12 cellular contexts compared by ENCODE assay signal in genomic region chr6:37473364-37474095, GRCh38. TPM values are rescaled to one million over a fixed set of nuclear protein-coding genes. Genes with fewer than 3 reads are reported as not detected.
DNase-seq lines count a peak whose midpoint lies in the region; ATAC-seq, FAIRE-seq and TF ChIP-seq lines count a peak whose summit lies in the region.
"Had no signal": no experiment of that assay in that cellular context is flagged by ENCODE, and none has a peak within 500 bp of the region (broad histone marks: within the 10 kb centered on the region; RNA-seq: fewer than 3 reads in every experiment).

No MANE protein-coding gene starts in this region.

- H2AFZ ChIP-seq in HepG2 (ENCODE audit: low read length) = no peak overlapping the region

- peaks cover 2 to 11% (median 7%) of the 10 kb centered on the region in 4 donors for H3K4me1 ChIP-seq in liver (ENCODE audit: control insufficient read depth in 4 of 4, insufficient read depth in 4 of 4, low read length in 3 of 4)
- no peaks in the 10 kb centered on the region for H3K4me1 ChIP-seq in HepG2 (ENCODE audit: insufficient read depth, low read length)
- H3K4me1 ChIP-seq in body of pancreas = no peaks in the 10 kb centered on the region
- peaks cover 27% of the 10 kb centered on the region for H3K4me1 ChIP-seq in left ventricle myocardium inferior
- H3K4me1 ChIP-seq in HAP-1 = no peaks in the 10 kb centered on the region

- H3K36me3 ChIP-seq in liver (ENCODE audit: control insufficient read depth in 4 of 4, insufficient read depth in 3 of 4, low read depth in 1 of 4, low read length in 3 of 4) (peaks cover 6 to 68% (median 27%) of the 10 kb centered on the region in 4 donors), HepG2 (replicated peaks in 1 of 2; ENCODE audit: control insufficient read depth in 1 of 2, insufficient read depth in 2 of 2, low read length in 2 of 2) (peaks cover 41 to 73% of the 10 kb centered on the region in 2 experiments), body of pancreas (replicated peaks in 1 of 2; ENCODE audit: insufficient read depth in 1 of 2, low read depth in 2 of 2) (peaks cover 0 to 30% of the 10 kb centered on the region in 2 donors), left ventricle myocardium inferior (peaks cover 83% of the 10 kb centered on the region), WERI-Rb-1 (peaks cover 81% of the 10 kb centered on the region), HAP-1 (replicated peaks) (peaks cover 62% of the 10 kb centered on the region)

- TF ChIP-seq POLR2A in HepG2 (IDR thresholded peaks at IDR 0.05; ENCODE audit: insufficient read depth in 1 of 2, low read depth in 2 of 2, low read length in 2 of 2) (no peak), body of pancreas (IDR thresholded peaks at IDR 0.05) (no peak)

- DNase-seq in HepG2 (ENCODE audit: low spot score) (no peak), body of pancreas (peak in 3 of 4 donors; percentile 29 to 46 (median 37)), left ventricle myocardium inferior (peak; percentile 81), SKM-1 (lab: John Stamatoyannopoulos, UW; ENCODE audit: unreplicated experiment) (no peak), WERI-Rb-1 (no peak), HAP-1 (ENCODE audit: low spot score in 2 of 2) (no peak)
- no peak for DNase-seq in activated T-cell treated with anti-CD3 and anti-CD28 coated beads, Interleukin-2, amount 50 U/mL, for 1 hour
- DNase-seq: esophagus squamous epithelium, KBM-7 had no signal

- intact Hi-C loops in HepG2 (cut with micrococcal nuclease; ENCODE audit: unreplicated experiment) (no loop called here), body of pancreas (cut with DNase I) (no loop called here), left ventricle myocardium inferior (cut with micrococcal nuclease) (no loop called here)

- H3K9me3 ChIP-seq in liver (ENCODE audit: control insufficient read depth in 4 of 4, low read length in 3 of 4) (no peaks in the 10 kb centered on the region), HepG2 (ENCODE audit: low read length) (no peaks in the 10 kb centered on the region), body of pancreas (no peaks in the 10 kb centered on the region), left ventricle myocardium inferior (replicated peaks) (no peaks in the 10 kb centered on the region), WERI-Rb-1 (ENCODE audit: severe bottlenecking) (peaks cover 2% of the 10 kb centered on the region), HAP-1 (no peaks in the 10 kb centered on the region)
- H3K9me3 ChIP-seq: esophagus squamous epithelium had no signal

- H3K4me3 ChIP-seq in liver (ENCODE audit: low read depth in 1 of 3, low read length in 3 of 3) (no peak overlapping the region), HepG2 (replicated peaks in 1 of 3; ENCODE audit: insufficient read depth in 1 of 3, low read depth in 2 of 3, low read length in 3 of 3) (no peak overlapping the region), body of pancreas (no peak overlapping the region), left ventricle myocardium inferior (no peak overlapping the region), WERI-Rb-1 (ENCODE audit: low read depth, low read length) (no peak overlapping the region), HAP-1 (no peak overlapping the region)
- H3K4me3 ChIP-seq: esophagus squamous epithelium, lung had no signal

- in situ Hi-C loops in HepG2 (cut with HindIII; ENCODE audit: extremely low pct_ligation_motif_present, low pct_unique_long_range_greater_than_20kb) (no loop called here), HAP-1 (cut with MboI; ENCODE audit: low sequenced_read_pairs) (no loop called here)

- WGBS in liver = 35% methylated on average over 8 of the region's 8 CpGs
- WGBS in HepG2 (ENCODE audit: low lambda C conversion rate) = 90% methylated on average over 8 of the region's 8 CpGs
- WGBS in body of pancreas, 2 donors = 28 to 45% methylated on average over 8 of the region's 8 CpGs

- ATAC-seq in HepG2 (no peak), body of pancreas (no peak)
- ATAC-seq: activated CD4-positive, CD25-positive, alpha-beta regulatory T cell treated with anti-CD3 and anti-CD28 coated beads, Interleukin-2, amount 50 U/mL, for 24 hours had no signal

- H3K27ac ChIP-seq in liver (ENCODE audit: low read depth in 1 of 2, low read length in 2 of 2) = no peak overlapping the region
- H3K27ac ChIP-seq in HepG2 (ENCODE audit: extremely low read length, insufficient read depth, low read length) = no peak overlapping the region
- no peak overlapping the region for H3K27ac ChIP-seq in body of pancreas
- peak overlapping the region; percentile 79 for H3K27ac ChIP-seq in left ventricle myocardium inferior (replicated peaks)
- no peak overlapping the region for H3K27ac ChIP-seq in WERI-Rb-1
- H3K27ac ChIP-seq: esophagus squamous epithelium had no signal

- no peaks in the 10 kb centered on the region for H4K20me1 ChIP-seq in HepG2 (ENCODE audit: insufficient read depth, low read length)

- TF ChIP-seq RAD21 in liver (IDR thresholded peaks at IDR 0.05) = peak; percentile 30 to 40
- TF ChIP-seq RAD21 in HepG2 (CRISPR knock-in tag; IDR thresholded peaks at IDR 0.05) = no peak

- TF ChIP-seq EP300 in HepG2 (IDR thresholded peaks at IDR 0.05; ENCODE audit: low read depth in 2 of 2, low read length in 2 of 2) (no peak), HepG2 (CRISPR knock-in tag; IDR thresholded peaks at IDR 0.05; ENCODE audit: borderline replicate concordance) (no peak)

- no peak overlapping the region for H3K4me2 ChIP-seq in HepG2 (ENCODE audit: low read depth, low read length)

- FAIRE-seq in HepG2 (lab: Jason Lieb, UNC) = no peak

- no peaks in the 10 kb centered on the region for H3K79me2 ChIP-seq in HepG2 (ENCODE audit: insufficient read depth, low read length)

- no TSS peak for BruUV-seq in HepG2 (replicated peaks; lab: Mats Ljungman, UMichigan)

- TF ChIP-seq CTCF in liver (IDR thresholded peaks at IDR 0.05; ENCODE audit: low read depth, low read length, missing input control) = no peak
- TF ChIP-seq CTCF in HepG2 (CRISPR knock-in tag; IDR thresholded peaks at IDR 0.05) = no peak
- no peak for TF ChIP-seq CTCF in body of pancreas (IDR thresholded peaks at IDR 0.05)
- TF ChIP-seq CTCF in left ventricle myocardium inferior (IDR thresholded peaks at IDR 0.05; ENCODE audit: borderline replicate concordance) = no peak
- TF ChIP-seq CTCF in WERI-Rb-1 (IDR thresholded peaks at IDR 0.05; ENCODE audit: low read depth, low read length) = no peak

- POLR2A ChIA-PET in HepG2 (lab: Yijun Ruan, JAX) = no interaction called here

- H3K27me3 ChIP-seq in liver (ENCODE audit: control insufficient read depth in 4 of 4, insufficient read depth in 4 of 4, low read length in 3 of 4) (no peaks in the 10 kb centered on the region), HepG2 (ENCODE audit: control insufficient read depth in 1 of 2, insufficient read depth in 2 of 2, low read length in 2 of 2) (no peaks in the 10 kb centered on the region), body of pancreas (no peaks in the 10 kb centered on the region), left ventricle myocardium inferior (ENCODE audit: low read depth) (no peaks in the 10 kb centered on the region), WERI-Rb-1 (ENCODE audit: insufficient read depth, low read depth, severe bottlenecking) (no peaks in the 10 kb centered on the region), HAP-1 (ENCODE audit: low read depth) (no peaks in the 10 kb centered on the region)
- H3K27me3 ChIP-seq: esophagus squamous epithelium had no signal

- H3K9ac ChIP-seq in liver (ENCODE audit: low read depth in 1 of 2, low read length in 2 of 2) (no peak overlapping the region), HepG2 (ENCODE audit: insufficient read depth, low read depth, low read length) (no peak overlapping the region)

- CTCF ChIA-PET in HepG2 (lab: Yijun Ruan, JAX; ENCODE audit: low intra/inter-chr PET ratio, low total read pairs) = no interaction called here

RNA-seq across cellular contexts. Expression of gene CCDC167, which starts 26.2 kb away (rescaled TPM):
- 10 to 100 TPM; 14.1 to 41.0 TPM for total RNA-seq in liver
- 10 to 100 TPM; 44.3 to 54.8 TPM for polyA plus RNA-seq in liver
- 66.8 and 72.4 TPM in 2 replicates for total RNA-seq in HepG2 (2016; rRNA removed; fragmentation: Illumina TruSeq; extraction: Trizol)
- total RNA-seq in HepG2 (2016; cell fraction: cytosol; rRNA removed; fragmentation: Illumina TruSeq; extraction: Trizol; ENCODE audit: low read depth) = 41.5 and 58.5 TPM in 2 replicates
- 69.4 and 83.1 TPM in 2 replicates for total RNA-seq in HepG2 (2016; cell fraction: insoluble cytoplasmic fraction; rRNA removed; fragmentation: Illumina TruSeq; extraction: Trizol)
- total RNA-seq in HepG2 (2016; cell fraction: membrane; rRNA removed; fragmentation: Illumina TruSeq; extraction: Trizol) = 47.6 and 63.2 TPM in 2 replicates
- total RNA-seq in HepG2 (2016; cell fraction: nucleus; rRNA removed; fragmentation: Illumina TruSeq; extraction: Trizol) = 23.1 and 27.7 TPM in 2 replicates
- 44.0 and 48.4 TPM in 2 replicates for polyA plus RNA-seq in HepG2 (2011; rRNA removed)
- polyA plus RNA-seq in HepG2 (2011; cell fraction: cytosol; rRNA removed) = 65.1 and 68.9 TPM in 2 replicates
- 24.4 and 25.2 TPM in 2 replicates for polyA plus RNA-seq in HepG2 (2011; cell fraction: nucleus; rRNA removed)
- polyA plus RNA-seq in HepG2 (2012) = 27.5 and 30.7 TPM in 2 replicates
- 56.9 and 82.2 TPM in 2 replicates for polyA plus RNA-seq in HepG2 (2016; cell fraction: cytosol; fragmentation: Illumina TruSeq; extraction: Trizol; ENCODE audit: low read depth)
- 94.3 and 99.6 TPM in 2 replicates for polyA plus RNA-seq in HepG2 (2016; cell fraction: insoluble cytoplasmic fraction; fragmentation: Illumina TruSeq; extraction: Trizol; ENCODE audit: low read depth)
- 61.8 and 62.4 TPM in 2 replicates for polyA plus RNA-seq in HepG2 (2016; cell fraction: membrane; fragmentation: Illumina TruSeq; extraction: Trizol; ENCODE audit: low read depth)
- 51.1 and 54.5 TPM in 2 replicates for polyA plus RNA-seq in HepG2 (2016; cell fraction: nucleus; fragmentation: Illumina TruSeq; extraction: Trizol; ENCODE audit: insufficient read depth, low read depth)
- polyA minus RNA-seq in HepG2 (2011; rRNA and poly(A)+ RNA removed; ENCODE audit: low replicate concordance) = 14.3 and 18.2 TPM in 2 replicates
- polyA minus RNA-seq in HepG2 (2011; cell fraction: cytosol; rRNA and poly(A)+ RNA removed) = 6.4 and 11.3 TPM in 2 replicates
- polyA minus RNA-seq in HepG2 (2011; cell fraction: nucleus; rRNA and poly(A)+ RNA removed) = 6.3 and 11.4 TPM in 2 replicates
- 10 to 100 TPM in 1 of 2 donors, 1 to 10 TPM in 1; 7.6 to 10.9 TPM for total RNA-seq in body of pancreas
- total RNA-seq in left ventricle myocardium inferior = 28.1 TPM

RNA-seq across cellular contexts. Expression of gene CMTR1, which starts 40.5 kb away (rescaled TPM):
- total RNA-seq in liver (10 to 100 TPM; 25.4 to 25.5 TPM), HepG2 (2016; rRNA removed; fragmentation: Illumina TruSeq; extraction: Trizol) (33.0 and 55.2 TPM in 2 replicates), body of pancreas (10 to 100 TPM; 15.8 to 23.4 TPM), left ventricle myocardium inferior (34.4 TPM)
- polyA plus RNA-seq in liver (10 to 100 TPM in 1 of 2 donors, 1 to 10 TPM in 1; 4.7 to 12.2 TPM), HepG2 (2011; rRNA removed) (19.7 and 23.4 TPM in 2 replicates)
- total RNA-seq in HepG2 (2016; cell fraction: cytosol; rRNA removed; fragmentation: Illumina TruSeq; extraction: Trizol; ENCODE audit: low read depth) = 6.1 and 7.1 TPM in 2 replicates
- 31.4 and 54.4 TPM in 2 replicates for total RNA-seq in HepG2 (2016; cell fraction: insoluble cytoplasmic fraction; rRNA removed; fragmentation: Illumina TruSeq; extraction: Trizol)
- 9.3 and 11.2 TPM in 2 replicates for total RNA-seq in HepG2 (2016; cell fraction: membrane; rRNA removed; fragmentation: Illumina TruSeq; extraction: Trizol)
- total RNA-seq in HepG2 (2016; cell fraction: nucleus; rRNA removed; fragmentation: Illumina TruSeq; extraction: Trizol) = 67.5 and 75.1 TPM in 2 replicates
- polyA plus RNA-seq in HepG2 (2011; cell fraction: cytosol; rRNA removed) = 17.2 and 19.2 TPM in 2 replicates
- 52.6 and 56.2 TPM in 2 replicates for polyA plus RNA-seq in HepG2 (2011; cell fraction: nucleus; rRNA removed)
- 27.3 and 30.6 TPM in 2 replicates for polyA plus RNA-seq in HepG2 (2012)
- 1.9 and 2.5 TPM in 2 replicates for polyA plus RNA-seq in HepG2 (2016; cell fraction: cytosol; fragmentation: Illumina TruSeq; extraction: Trizol; ENCODE audit: low read depth)
- 21.8 TPM in 2 replicates for polyA plus RNA-seq in HepG2 (2016; cell fraction: insoluble cytoplasmic fraction; fragmentation: Illumina TruSeq; extraction: Trizol; ENCODE audit: low read depth)
- polyA plus RNA-seq in HepG2 (2016; cell fraction: membrane; fragmentation: Illumina TruSeq; extraction: Trizol; ENCODE audit: low read depth) = 3.2 and 4.4 TPM in 2 replicates
- polyA plus RNA-seq in HepG2 (2016; cell fraction: nucleus; fragmentation: Illumina TruSeq; extraction: Trizol; ENCODE audit: insufficient read depth, low read depth) = 88.3 and 90.5 TPM in 2 replicates
- polyA minus RNA-seq in HepG2 (2011; rRNA and poly(A)+ RNA removed; ENCODE audit: low replicate concordance) = 25.6 and 34.1 TPM in 2 replicates
- 13.1 and 16.2 TPM in 2 replicates for polyA minus RNA-seq in HepG2 (2011; cell fraction: cytosol; rRNA and poly(A)+ RNA removed)
- polyA minus RNA-seq in HepG2 (2011; cell fraction: nucleus; rRNA and poly(A)+ RNA removed) = 28.7 and 35.8 TPM in 2 replicates

Comparison
In these comparisons a context has a peak if more than half of its experiments do, and no peak if none do; other contexts are left out.
1. DNase-seq: peak in body of pancreas (3 of 4) and left ventricle myocardium inferior (single experiment); none in HepG2 (single experiment), SKM-1 (single experiment), activated T-cell treated with anti-CD3 and anti-CD28 coated beads, Interleukin-2, amount 50 U/mL, for 1 hour (single experiment), WERI-Rb-1 (single experiment) and HAP-1 (0 of 2).